ENCODE assay signal across 1 cellular context in the genomic region with DNA sequence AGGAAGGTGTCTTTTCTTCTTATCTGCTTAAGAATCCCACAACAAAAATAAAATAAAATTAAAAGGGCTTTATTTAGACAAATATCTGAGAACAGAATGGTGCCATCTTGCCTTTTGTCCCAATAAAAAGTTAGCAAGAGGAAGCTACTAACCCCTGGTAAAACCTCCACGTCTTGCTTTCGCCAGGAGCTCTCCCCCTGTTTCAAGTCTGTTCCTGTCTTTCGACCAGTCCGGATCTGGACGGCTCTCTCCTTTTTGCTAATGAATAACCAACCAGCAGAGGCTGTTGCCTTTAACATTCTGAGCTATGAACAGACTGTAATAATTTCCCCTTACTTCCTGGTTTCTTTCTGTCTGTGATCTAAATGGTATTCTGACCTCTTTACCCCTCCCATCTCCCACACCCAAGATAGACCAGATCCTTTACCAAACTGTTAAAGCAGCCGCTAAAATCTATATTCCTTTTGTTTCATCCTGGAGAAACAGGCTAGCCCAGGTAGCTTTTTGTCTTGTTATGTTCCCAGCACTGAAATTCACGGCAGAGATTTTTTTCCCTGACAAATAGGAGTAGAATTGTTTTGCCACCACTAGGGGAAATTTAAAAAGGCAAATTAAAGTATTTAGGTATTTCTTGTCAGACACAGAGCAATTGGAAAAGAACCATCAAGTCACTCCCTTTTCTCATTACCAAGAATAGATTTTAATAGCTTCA.
TF ChIP-seq lines count a peak whose summit lies in the region.

A gene with protein sequence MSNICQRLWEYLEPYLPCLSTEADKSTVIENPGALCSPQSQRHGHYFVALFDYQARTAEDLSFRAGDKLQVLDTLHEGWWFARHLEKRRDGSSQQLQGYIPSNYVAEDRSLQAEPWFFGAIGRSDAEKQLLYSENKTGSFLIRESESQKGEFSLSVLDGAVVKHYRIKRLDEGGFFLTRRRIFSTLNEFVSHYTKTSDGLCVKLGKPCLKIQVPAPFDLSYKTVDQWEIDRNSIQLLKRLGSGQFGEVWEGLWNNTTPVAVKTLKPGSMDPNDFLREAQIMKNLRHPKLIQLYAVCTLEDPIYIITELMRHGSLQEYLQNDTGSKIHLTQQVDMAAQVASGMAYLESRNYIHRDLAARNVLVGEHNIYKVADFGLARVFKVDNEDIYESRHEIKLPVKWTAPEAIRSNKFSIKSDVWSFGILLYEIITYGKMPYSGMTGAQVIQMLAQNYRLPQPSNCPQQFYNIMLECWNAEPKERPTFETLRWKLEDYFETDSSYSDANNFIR (minus strand): TSS at position 320 of the 712 bp plus-strand sequence. CDS start 580 bp downstream, outside the sequence.

TF ChIP-seq in IMR-90, 13 proteins besides CTCF, POLR2A, EP300 and RAD21 (continued from another document):
- TF ChIP-seq, protein P1, sequence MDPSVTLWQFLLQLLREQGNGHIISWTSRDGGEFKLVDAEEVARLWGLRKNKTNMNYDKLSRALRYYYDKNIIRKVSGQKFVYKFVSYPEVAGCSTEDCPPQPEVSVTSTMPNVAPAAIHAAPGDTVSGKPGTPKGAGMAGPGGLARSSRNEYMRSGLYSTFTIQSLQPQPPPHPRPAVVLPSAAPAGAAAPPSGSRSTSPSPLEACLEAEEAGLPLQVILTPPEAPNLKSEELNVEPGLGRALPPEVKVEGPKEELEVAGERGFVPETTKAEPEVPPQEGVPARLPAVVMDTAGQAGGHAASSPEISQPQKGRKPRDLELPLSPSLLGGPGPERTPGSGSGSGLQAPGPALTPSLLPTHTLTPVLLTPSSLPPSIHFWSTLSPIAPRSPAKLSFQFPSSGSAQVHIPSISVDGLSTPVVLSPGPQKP (IDR thresholded peaks at IDR 0.05; ENCODE audit: borderline replicate concordance, low read depth, low read length): no peak
- no peak for TF ChIP-seq CHD1 (IDR thresholded peaks at IDR 0.05; ENCODE audit: low read depth, low read length)
- no peak for TF ChIP-seq RCOR1 (IDR thresholded peaks at IDR 0.05; ENCODE audit: insufficient replicate concordance, low read length)
- no peak for TF ChIP-seq MAZ (IDR thresholded peaks at IDR 0.05; ENCODE audit: borderline replicate concordance, low read depth, low read length)
- TF ChIP-seq, protein P2, sequence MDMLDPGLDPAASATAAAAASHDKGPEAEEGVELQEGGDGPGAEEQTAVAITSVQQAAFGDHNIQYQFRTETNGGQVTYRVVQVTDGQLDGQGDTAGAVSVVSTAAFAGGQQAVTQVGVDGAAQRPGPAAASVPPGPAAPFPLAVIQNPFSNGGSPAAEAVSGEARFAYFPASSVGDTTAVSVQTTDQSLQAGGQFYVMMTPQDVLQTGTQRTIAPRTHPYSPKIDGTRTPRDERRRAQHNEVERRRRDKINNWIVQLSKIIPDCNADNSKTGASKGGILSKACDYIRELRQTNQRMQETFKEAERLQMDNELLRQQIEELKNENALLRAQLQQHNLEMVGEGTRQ (IDR thresholded peaks at IDR 0.05; ENCODE audit: low read depth, low read length): no peak
